27 cellular contexts compared by ENCODE assay signal in genomic region chr13:50610238-50610637, GRCh38.
"Had no signal": no experiment of that assay in that cellular context is flagged by ENCODE, and none has a peak within 500 bp of the region (broad histone marks: within the 10 kb centered on the region; RNA-seq: fewer than 3 reads in every experiment).

No MANE protein-coding gene starts in this region.

- H3K4me3 ChIP-seq: pancreas, psoas muscle, right lobe of liver, sigmoid colon, suprapubic skin, testis, tibial artery, transverse colon, upper lobe of right lung, uterus had no signal

- H3K27me3 ChIP-seq: neutrophil, pancreas, right lobe of liver, sigmoid colon, suprapubic skin, testis, tibial artery, transverse colon, upper lobe of right lung, uterus had no signal

- FAIRE-seq: pancreas, small intestine had no signal

- H3K9me3 ChIP-seq: neutrophil, pancreas, psoas muscle, right lobe of liver, sigmoid colon, suprapubic skin, testis, tibial artery, transverse colon, upper lobe of right lung, uterus had no signal

- H3K9me3 Mint-ChIP-seq: natural killer cell; nephron progenitor cell; neural crest cell; stimulated activated effector memory CD8-positive, alpha-beta T cell treated with anti-CD3 and anti-CD28 coated beads, Interleukin-12 subunit alpha, Interleukin-12 subunit beta, amount 100 ng/mL, for 72 hours; stimulated activated naive CD8-positive, alpha-beta T cell treated with anti-CD3 and anti-CD28 coated beads, Interleukin-15, amount 100 ng/mL, for 72 hours; type B pancreatic cell had no signal

- ATAC-seq: naive thymus-derived CD4-positive, alpha-beta T cell; pancreas; psoas muscle; right cardiac atrium; right lobe of liver; stimulated activated effector memory CD8-positive, alpha-beta T cell treated with anti-CD3 and anti-CD28 coated beads, Interleukin-12 subunit alpha, Interleukin-12 subunit beta, amount 100 ng/mL, for 72 hours; stimulated activated naive CD8-positive, alpha-beta T cell treated with anti-CD3 and anti-CD28 coated beads, Interleukin-15, amount 100 ng/mL, for 72 hours; stimulated activated naive CD8-positive, alpha-beta T cell treated with anti-CD3 and anti-CD28 coated beads, Interleukin-15, Interleukin-2, amounts not matched to agents 100 U/mL and 50 U/mL, for 24 hours; upper lobe of right lung had no signal

- H3K4me1 ChIP-seq: pancreas, psoas muscle, right lobe of liver, sigmoid colon, suprapubic skin, testis, tibial artery, transverse colon, upper lobe of right lung had no signal

- H3K4me3 Mint-ChIP-seq: naive thymus-derived CD4-positive, alpha-beta T cell; natural killer cell; nephron progenitor cell; neural crest cell; stimulated activated effector memory CD8-positive, alpha-beta T cell treated with anti-CD3 and anti-CD28 coated beads, Interleukin-12 subunit alpha, Interleukin-12 subunit beta, amount 100 ng/mL, for 72 hours; stimulated activated naive CD8-positive, alpha-beta T cell treated with anti-CD3 and anti-CD28 coated beads, Interleukin-15, amount 100 ng/mL, for 72 hours; type B pancreatic cell had no signal

- H3K27ac Mint-ChIP-seq: naive thymus-derived CD4-positive, alpha-beta T cell; natural killer cell; nephron progenitor cell; stimulated activated effector memory CD8-positive, alpha-beta T cell treated with anti-CD3 and anti-CD28 coated beads, Interleukin-12 subunit alpha, Interleukin-12 subunit beta, amount 100 ng/mL, for 72 hours; stimulated activated naive CD8-positive, alpha-beta T cell treated with anti-CD3 and anti-CD28 coated beads, Interleukin-15, amount 100 ng/mL, for 72 hours; type B pancreatic cell had no signal

- H3K36me3 ChIP-seq: neutrophil, pancreas, right lobe of liver, sigmoid colon, suprapubic skin, tibial artery, transverse colon, upper lobe of right lung, uterus had no signal

- DNase-seq: naive thymus-derived CD4-positive, alpha-beta T cell; natural killer cell; nephron progenitor cell; nucleus accumbens; pancreas; psoas muscle; right cardiac atrium; right lobe of liver; sigmoid colon; small intestine; stimulated activated CD4-positive, alpha-beta T cell treated with anti-CD3 and anti-CD28 coated beads, Interleukin-15, amount 100 ng/mL, for 24 hours; stimulated activated CD4-positive, alpha-beta T cell treated with anti-CD3 and anti-CD28 coated beads, Interleukin-2, amount 100 ng/mL, for 24 hours; stimulated activated CD4-positive, alpha-beta T cell treated with anti-CD3 and anti-CD28 coated beads, Interleukin-2, amount 100 ng/mL, for 48 hours; stimulated activated CD4-positive, alpha-beta T cell treated with anti-CD3 and anti-CD28 coated beads, Interleukin-4, amount 100 ng/mL, for 24 hours; stimulated activated naive CD8-positive, alpha-beta T cell treated with anti-CD3 and anti-CD28 coated beads, Interleukin-15, amount 100 ng/mL, for 72 hours; stimulated activated naive CD8-positive, alpha-beta T cell treated with anti-CD3 and anti-CD28 coated beads, Interleukin-15, Interleukin-2, amounts not matched to agents 100 U/mL and 50 U/mL, for 24 hours; substantia nigra; testis; tibial artery; transverse colon; upper lobe of right lung; uterus had no signal

- H3K27ac ChIP-seq: neutrophil, pancreas, psoas muscle, right lobe of liver, sigmoid colon, suprapubic skin, testis, tibial artery, transverse colon, upper lobe of right lung, uterus had no signal

- H3K36me3 Mint-ChIP-seq: natural killer cell; stimulated activated effector memory CD8-positive, alpha-beta T cell treated with anti-CD3 and anti-CD28 coated beads, Interleukin-12 subunit alpha, Interleukin-12 subunit beta, amount 100 ng/mL, for 72 hours; type B pancreatic cell had no signal

- H3K4me1 Mint-ChIP-seq: natural killer cell had no signal
